26 cellular contexts compared by ENCODE assay signal in the genomic region with DNA sequence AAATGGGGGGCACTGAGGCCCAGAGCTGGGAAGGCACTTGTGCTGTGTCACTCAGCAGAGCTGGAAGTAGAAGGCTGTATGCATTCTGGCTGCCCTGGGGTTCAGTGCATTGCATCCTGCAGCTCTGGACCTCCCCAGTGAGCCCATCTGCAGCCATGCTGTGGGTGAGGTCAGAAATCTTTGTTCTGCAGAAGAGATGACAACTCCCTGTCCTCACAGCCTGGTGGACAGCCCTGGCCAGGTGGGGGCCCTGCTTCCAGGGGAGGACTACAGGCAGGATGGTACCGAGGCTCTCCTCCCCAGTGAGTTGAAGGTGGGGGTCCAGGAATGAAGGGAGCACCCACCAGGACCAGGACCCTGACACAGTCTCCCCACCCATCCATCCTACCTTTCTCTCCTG.
"Had no signal": no experiment of that assay in that cellular context is flagged by ENCODE, and none has a peak within 500 bp of the region (broad histone marks: within the 10 kb centered on the region; RNA-seq: fewer than 3 reads in every experiment).

No MANE protein-coding gene starts in this region.

- H3K9me3 ChIP-seq: colonic mucosa, esophagus squamous epithelium, gastrocnemius medialis, heart right ventricle, left lung, lower lobe of right lung, mucosa of descending colon had no signal

- H3K9me3 Mint-ChIP-seq: dendritic cell treated with granulocyte-macrophage colony-stimulating factor and Interleukin-4, amounts not matched to agents 40 ng/mL and 50 ng/mL, for 4 days; effector memory CD8-positive, alpha-beta T cell; mesothelial cell of epicardium; naive B cell had no signal

- H3K36me3 Mint-ChIP-seq: mesothelial cell of epicardium, naive B cell had no signal

- H3K27me3 ChIP-seq: colonic mucosa, hepatocyte had no signal

- H3K36me3 ChIP-seq: colonic mucosa, esophagus squamous epithelium, gastrocnemius medialis, heart right ventricle, left lung, lower lobe of right lung had no signal

- H3K4me3 ChIP-seq: colonic mucosa, esophagus squamous epithelium, gastrocnemius medialis, heart right ventricle, hepatocyte, left lung, lower lobe of right lung, mucosa of descending colon had no signal

- H3K4me1 ChIP-seq: colonic mucosa, gastrocnemius medialis, heart right ventricle, left lung, lower lobe of right lung had no signal

- H3K4me1 Mint-ChIP-seq: endodermal cell, mesothelial cell of epicardium, naive B cell had no signal

- H3K4me3 Mint-ChIP-seq: dendritic cell treated with granulocyte-macrophage colony-stimulating factor and Interleukin-4, amounts not matched to agents 40 ng/mL and 50 ng/mL, for 4 days; effector memory CD8-positive, alpha-beta T cell; endodermal cell; mesothelial cell of epicardium; naive B cell had no signal

- H2AFZ ChIP-seq: hepatocyte had no signal

- H3K27ac ChIP-seq: colonic mucosa, epithelial cell of prostate, esophagus squamous epithelium, gastrocnemius medialis, heart right ventricle, hepatocyte, left lung, lower lobe of right lung had no signal

- H3K27ac Mint-ChIP-seq: dendritic cell treated with granulocyte-macrophage colony-stimulating factor and Interleukin-4, amounts not matched to agents 40 ng/mL and 50 ng/mL, for 4 days; effector memory CD8-positive, alpha-beta T cell; endodermal cell; mesothelial cell of epicardium had no signal

- H3K4me2 ChIP-seq: hepatocyte had no signal

- DNase-seq: colonic mucosa; cortex of kidney; effector CD8-positive, alpha-beta T cell; effector memory CD8-positive, alpha-beta T cell; endodermal cell; erythroblast; esophagus squamous epithelium; foreskin fibroblast; foreskin melanocyte; gastrocnemius medialis; glutamatergic neuron; head of caudate nucleus; heart right ventricle; hypothalamus; left cardiac atrium; left lung; left ventricle myocardium superior; lower lobe of right lung; mesenchymal stem cell; mucosa of descending colon; naive B cell had no signal

- ATAC-seq: effector memory CD8-positive, alpha-beta T cell; esophagus mucosa; gastrocnemius medialis; left cardiac atrium; left lung; lower lobe of right lung; mucosa of descending colon had no signal

- H3K79me2 ChIP-seq: hepatocyte had no signal
